In genomic region chr11:76672431-76673163, GRCh38 we compare ENCODE assay signal across 10 cellular contexts. TPM values are rescaled to one million over a fixed set of nuclear protein-coding genes. Genes with fewer than 3 reads are reported as not detected.
DNase-seq lines count a peak whose midpoint lies in the region; ATAC-seq and TF ChIP-seq lines count a peak whose summit lies in the region.
"Had no signal": no experiment of that assay in that cellular context is flagged by ENCODE, and none has a peak within 500 bp of the region (broad histone marks: within the 10 kb centered on the region; RNA-seq: fewer than 3 reads in every experiment).

No MANE protein-coding gene starts in this region.

- H3K4me1 ChIP-seq in mammary epithelial cell (ENCODE audit: insufficient read depth, low read length): no peaks in the 10 kb centered on the region

- no peaks in the 10 kb centered on the region for H3K79me2 ChIP-seq in mammary epithelial cell (ENCODE audit: insufficient read depth, low read length)

- ATAC-seq in GM19043 (IDR thresholded peaks at IDR 0.05; ENCODE audit: low read depth, unreplicated experiment) (peak; percentile 44), HG02943 (IDR thresholded peaks at IDR 0.05; ENCODE audit: low read depth, unreplicated experiment) (peak; percentile 53)

- no TSS peak for BruUV-seq in mammary epithelial cell (replicated peaks; lab: Mats Ljungman, UMichigan)

- TF ChIP-seq CTCF in kidney epithelial cell (IDR thresholded peaks at IDR 0.05; ENCODE audit: insufficient read depth, low read length, poor library complexity, severe bottlenecking) (no peak), mammary epithelial cell (conservative IDR thresholded peaks at IDR 0.05 in 1 of 2, IDR thresholded peaks at IDR 0.05 in 1 of 2; ENCODE audit: extremely low read depth in 1 of 2, insufficient read depth in 1 of 2, low read depth in 1 of 2, low read length in 2 of 2) (no peak)

- no peaks in the 10 kb centered on the region for H3K36me3 ChIP-seq in kidney epithelial cell (ENCODE audit: control insufficient read depth, insufficient read depth, low read length)
- no peaks in the 10 kb centered on the region for H3K36me3 ChIP-seq in mammary epithelial cell (ENCODE audit: insufficient read depth, low read length)
- H3K36me3 ChIP-seq: thyroid gland had no signal

- no peak overlapping the region for H3K9ac ChIP-seq in mammary epithelial cell (ENCODE audit: insufficient read depth, low read length)

- no peaks in the 10 kb centered on the region for H3K9me3 ChIP-seq in mammary epithelial cell (replicated peaks; ENCODE audit: insufficient read depth, low read length)
- H3K9me3 ChIP-seq: thyroid gland had no signal

- intact Hi-C loops in mammary epithelial cell (cut with micrococcal nuclease): no loop called here

- CTCF ChIA-PET in mammary epithelial cell (lab: Charles Lee; ENCODE audit: low non-redundant PET): no interaction called here

- no peak overlapping the region for H3K4me2 ChIP-seq in mammary epithelial cell (ENCODE audit: insufficient read depth, low read depth, low read length)

- 80% methylated on average over 10 of the region's 14 CpGs for WGBS in mammary epithelial cell (ENCODE audit: low coverage, missing lambda C conversion rate)

- H3K27ac ChIP-seq in mammary epithelial cell (ENCODE audit: insufficient read depth, low read depth, low read length): no peak overlapping the region
- H3K27ac ChIP-seq: SK-N-MC had no signal

- in situ Hi-C loops in mammary epithelial cell (cut with MboI; ENCODE audit: low sequenced_read_pairs in 2 of 2): no loop called here

- DNase-seq in T-helper 22 cell (ENCODE audit: low read depth) (peak; percentile 21), kidney epithelial cell (ENCODE audit: low read depth) (peak; percentile 23), NCI-H146 treated with DMSO at 0.1 percent for 48 hours (lab: John Stamatoyannopoulos, UW; ENCODE audit: unreplicated experiment) (no peak), SIG-M5 treated with dmso at 0.1 percent for 504 hours (lab: John Stamatoyannopoulos, UW; ENCODE audit: unreplicated experiment) (no peak), mammary epithelial cell (no peak), Kasumi-1 (lab: John Stamatoyannopoulos, UW) (no peak)

- no peaks in the 10 kb centered on the region for H3K27me3 ChIP-seq in kidney epithelial cell (ENCODE audit: control insufficient read depth, insufficient read depth, low read length)
- H3K27me3 ChIP-seq in mammary epithelial cell (ENCODE audit: insufficient read depth, low read length): peaks cover 2% of the 10 kb centered on the region

- dilution Hi-C loops in mammary epithelial cell (cut with HindIII; ENCODE audit: low sequenced_read_pairs): no loop called here

- H3K4me3 ChIP-seq in kidney epithelial cell (ENCODE audit: low read depth, low read length) (no peak overlapping the region), mammary epithelial cell (replicated peaks in 1 of 3; ENCODE audit: insufficient read depth in 1 of 3, low read depth in 2 of 3, low read length in 3 of 3) (no peak overlapping the region)
- H3K4me3 ChIP-seq: SK-N-MC, thyroid gland had no signal

- H4K20me1 ChIP-seq in mammary epithelial cell (ENCODE audit: insufficient read depth, low read length): no peaks in the 10 kb centered on the region

- no peak overlapping the region for H2AFZ ChIP-seq in mammary epithelial cell (ENCODE audit: low read depth, low read length)

RNA-seq across cellular contexts. Expression of gene LRRC32, which starts 2.0 kb away (rescaled TPM):
- total RNA-seq in kidney epithelial cell: 3.9 and 6.8 TPM in 2 replicates
- total RNA-seq in mammary epithelial cell: under 1 TPM in 1 of 2 donors, not detected in 1; under 0.01 TPM
- not detected for polyA plus RNA-seq in mammary epithelial cell
- polyA minus RNA-seq in mammary epithelial cell: not detected

Comparison
In these comparisons a context has a peak if more than half of its experiments do, and no peak if none do; other contexts are left out.
1. DNase-seq: peak in T-helper 22 cell (single experiment) and kidney epithelial cell (single experiment); none in NCI-H146 treated with DMSO at 0.1 percent for 48 hours (single experiment), SIG-M5 treated with dmso at 0.1 percent for 504 hours (single experiment), mammary epithelial cell (single experiment) and Kasumi-1 (0 of 2).